12 cellular contexts compared by ENCODE assay signal in genomic region chr12:67070307-67070600, GRCh38.
DNase-seq lines count a peak whose midpoint lies in the region; ATAC-seq, FAIRE-seq and TF ChIP-seq lines count a peak whose summit lies in the region.
"Had no signal": no experiment of that assay in that cellular context is flagged by ENCODE, and none has a peak within 500 bp of the region (broad histone marks: within the 10 kb centered on the region; RNA-seq: fewer than 3 reads in every experiment).

No MANE protein-coding gene starts in this region.

- peak; percentile 76 for FAIRE-seq in keratinocyte (lab: Jason Lieb, UNC)
- FAIRE-seq: endothelial cell of umbilical vein, GM18507 had no signal

- H3K79me2 ChIP-seq in keratinocyte (ENCODE audit: control insufficient read depth, insufficient read depth, low read length): peaks cover 12% of the 10 kb centered on the region

- H3K4me2 ChIP-seq in keratinocyte (ENCODE audit: control insufficient read depth, extremely low read depth, insufficient read depth, low read depth, low read length): peak overlapping the region; percentile 98

- no peaks in the 10 kb centered on the region for H3K9me1 ChIP-seq in keratinocyte (ENCODE audit: control insufficient read depth, extremely low read depth, insufficient read depth, low read length)

- H3K36me3 ChIP-seq in keratinocyte (ENCODE audit: control insufficient read depth in 2 of 2, extremely low read depth in 1 of 2, insufficient read depth in 2 of 2, low read length in 2 of 2): no peaks in the 10 kb centered on the region
- no peaks in the 10 kb centered on the region for H3K36me3 ChIP-seq in HAP-1 (replicated peaks)
- H3K36me3 ChIP-seq: transverse colon had no signal

- H3K4me1 ChIP-seq in keratinocyte (ENCODE audit: control insufficient read depth, extremely low read depth, insufficient read depth, low read length) (peaks cover 29% of the 10 kb centered on the region), HAP-1 (no peaks in the 10 kb centered on the region; the same call in 1 of the 2 replicates)

- TF ChIP-seq CTCF in keratinocyte (optimal IDR thresholded peaks at IDR 0.05 in 1 of 3, IDR thresholded peaks at IDR 0.05 in 1 of 3, conservative IDR thresholded peaks at IDR 0.05 in 1 of 3; ENCODE audit: extremely low read depth in 1 of 3, insufficient read depth in 2 of 3, low read length in 3 of 3): no peak

- dilution Hi-C loops in keratinocyte (cut with MboI; ENCODE audit: extremely low pct_ligation_motif_present, low sequenced_read_pairs): no loop called here

- no peaks in the 10 kb centered on the region for H4K20me1 ChIP-seq in keratinocyte (ENCODE audit: control insufficient read depth, extremely low read depth, insufficient read depth, low read length)

- in situ Hi-C loops in HAP-1 (cut with MboI; ENCODE audit: low sequenced_read_pairs): no loop called here

- peak overlapping the region; percentile 70 for H3K27ac ChIP-seq in keratinocyte (ENCODE audit: control insufficient read depth, insufficient read depth, low read length)

- H2AFZ ChIP-seq in keratinocyte (ENCODE audit: control insufficient read depth, low read length): no peak overlapping the region

- H3K9me3 ChIP-seq in keratinocyte (ENCODE audit: control insufficient read depth, low read depth, low read length): no peaks in the 10 kb centered on the region
- H3K9me3 ChIP-seq in HAP-1: no peaks in the 10 kb centered on the region
- H3K9me3 ChIP-seq: transverse colon had no signal

- H3K27me3 ChIP-seq in keratinocyte (ENCODE audit: control insufficient read depth, extremely low read depth, insufficient read depth, low read length) (no peaks in the 10 kb centered on the region), HAP-1 (ENCODE audit: low read depth) (no peaks in the 10 kb centered on the region; the same call in 1 of the 2 replicates)

- ATAC-seq in HG03135 (IDR thresholded peaks at IDR 0.05; ENCODE audit: unreplicated experiment): no peak

- H3K9ac ChIP-seq in keratinocyte (ENCODE audit: control insufficient read depth, extremely low read depth, insufficient read depth, low read length): no peak overlapping the region

- peak; percentile 22 for DNase-seq in stimulated activated CD4-positive, alpha-beta T cell treated with anti-CD3 and anti-CD28 coated beads, Interleukin-2, amount 100 ng/mL, for 4 hours (ENCODE audit: low read depth)
- DNase-seq in stimulated activated CD4-positive, alpha-beta T cell treated with anti-CD3 and anti-CD28 coated beads, Interleukin-4, amount 100 ng/mL, for 4 hours: no peak
- peak; percentile 15 for DNase-seq in activated naive CD4-positive, alpha-beta T cell treated with anti-CD3 and anti-CD28 coated beads, Interleukin-2, amount 50 U/mL, for 16 hours
- DNase-seq in keratinocyte (ENCODE audit: low read depth, low spot score): no peak
- no peak for DNase-seq in NCI-H128 (lab: John Stamatoyannopoulos, UW; ENCODE audit: unreplicated experiment)
- DNase-seq in GOT3 (lab: John Stamatoyannopoulos, UW): no peak
- no peak for DNase-seq in HAP-1 (ENCODE audit: low spot score in 2 of 2)
- DNase-seq: NCI-H187, transverse colon had no signal

- H3K4me3 ChIP-seq in keratinocyte (ENCODE audit: control insufficient read depth in 2 of 3, extremely low read depth in 1 of 3, insufficient read depth in 2 of 3, low read depth in 1 of 3, low read length in 3 of 3): peak overlapping the region in 2 of 3 experiments; percentile 75 to 82
- H3K4me3 ChIP-seq in HAP-1: no peak overlapping the region

Comparison
In these comparisons a context has a peak if more than half of its experiments do, and no peak if none do; other contexts are left out.
1. DNase-seq: peak in stimulated activated CD4-positive, alpha-beta T cell treated with anti-CD3 and anti-CD28 coated beads, Interleukin-2, amount 100 ng/mL, for 4 hours (single experiment) and activated naive CD4-positive, alpha-beta T cell treated with anti-CD3 and anti-CD28 coated beads, Interleukin-2, amount 50 U/mL, for 16 hours (single experiment); none in stimulated activated CD4-positive, alpha-beta T cell treated with anti-CD3 and anti-CD28 coated beads, Interleukin-4, amount 100 ng/mL, for 4 hours (0 of 2), keratinocyte (single experiment), NCI-H128 (single experiment), GOT3 (single experiment) and HAP-1 (0 of 2).